Comparison of ENCODE assay signal across 1 cellular context in the genomic region with DNA sequence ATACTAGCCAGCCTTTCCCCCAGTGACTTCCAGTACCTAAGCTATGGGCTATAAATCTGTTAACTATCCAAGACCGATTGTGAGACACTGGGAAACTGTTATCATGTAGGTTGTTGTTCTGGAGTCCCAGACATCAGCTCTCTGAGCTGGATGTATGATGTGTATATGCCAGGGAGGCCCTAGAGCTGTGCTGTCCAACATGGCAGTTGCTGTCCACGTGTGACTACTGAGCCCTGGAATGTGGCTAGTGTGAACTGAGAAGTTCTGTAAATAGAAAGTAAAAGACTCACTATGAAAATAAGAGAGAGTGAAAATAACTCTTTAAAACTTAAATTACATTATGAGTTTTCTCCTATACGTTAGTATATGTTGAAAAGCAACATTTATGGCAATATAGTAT.
TF ChIP-seq lines count a peak whose summit lies in the region.

No MANE protein-coding gene starts in this region.

TF ChIP-seq in GM12878, 131 proteins besides CTCF, POLR2A, EP300 and RAD21 (continued from another document):
- TF ChIP-seq, protein P1, sequence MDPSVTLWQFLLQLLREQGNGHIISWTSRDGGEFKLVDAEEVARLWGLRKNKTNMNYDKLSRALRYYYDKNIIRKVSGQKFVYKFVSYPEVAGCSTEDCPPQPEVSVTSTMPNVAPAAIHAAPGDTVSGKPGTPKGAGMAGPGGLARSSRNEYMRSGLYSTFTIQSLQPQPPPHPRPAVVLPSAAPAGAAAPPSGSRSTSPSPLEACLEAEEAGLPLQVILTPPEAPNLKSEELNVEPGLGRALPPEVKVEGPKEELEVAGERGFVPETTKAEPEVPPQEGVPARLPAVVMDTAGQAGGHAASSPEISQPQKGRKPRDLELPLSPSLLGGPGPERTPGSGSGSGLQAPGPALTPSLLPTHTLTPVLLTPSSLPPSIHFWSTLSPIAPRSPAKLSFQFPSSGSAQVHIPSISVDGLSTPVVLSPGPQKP (IDR thresholded peaks at IDR 0.05; ENCODE audit: low read depth, low read length) = no peak
TF ChIP-seq in GM12878: peak in this region for 0.
